Comparison of ENCODE assay signal across 1 cellular context in genomic region chr1:245277276-245277675, GRCh38.
TF ChIP-seq lines count a peak whose summit lies in the region.

No MANE protein-coding gene starts in this region.

TF ChIP-seq in H1, 55 proteins besides CTCF, POLR2A, EP300 and RAD21 (continued from another document):
- TF ChIP-seq ATF2 (IDR thresholded peaks at IDR 0.05; ENCODE audit: low read length), result no peak
- TF ChIP-seq BCL11A (IDR thresholded peaks at IDR 0.05; ENCODE audit: low read depth in 2 of 2, low read length in 2 of 2), result no peak
- no peak for TF ChIP-seq NANOG (IDR thresholded peaks at IDR 0.05; ENCODE audit: insufficient read depth, low read depth, low read length, poor library complexity, severe bottlenecking)
